Comparison of ENCODE assay signal across 1 cellular context in the genomic region with DNA sequence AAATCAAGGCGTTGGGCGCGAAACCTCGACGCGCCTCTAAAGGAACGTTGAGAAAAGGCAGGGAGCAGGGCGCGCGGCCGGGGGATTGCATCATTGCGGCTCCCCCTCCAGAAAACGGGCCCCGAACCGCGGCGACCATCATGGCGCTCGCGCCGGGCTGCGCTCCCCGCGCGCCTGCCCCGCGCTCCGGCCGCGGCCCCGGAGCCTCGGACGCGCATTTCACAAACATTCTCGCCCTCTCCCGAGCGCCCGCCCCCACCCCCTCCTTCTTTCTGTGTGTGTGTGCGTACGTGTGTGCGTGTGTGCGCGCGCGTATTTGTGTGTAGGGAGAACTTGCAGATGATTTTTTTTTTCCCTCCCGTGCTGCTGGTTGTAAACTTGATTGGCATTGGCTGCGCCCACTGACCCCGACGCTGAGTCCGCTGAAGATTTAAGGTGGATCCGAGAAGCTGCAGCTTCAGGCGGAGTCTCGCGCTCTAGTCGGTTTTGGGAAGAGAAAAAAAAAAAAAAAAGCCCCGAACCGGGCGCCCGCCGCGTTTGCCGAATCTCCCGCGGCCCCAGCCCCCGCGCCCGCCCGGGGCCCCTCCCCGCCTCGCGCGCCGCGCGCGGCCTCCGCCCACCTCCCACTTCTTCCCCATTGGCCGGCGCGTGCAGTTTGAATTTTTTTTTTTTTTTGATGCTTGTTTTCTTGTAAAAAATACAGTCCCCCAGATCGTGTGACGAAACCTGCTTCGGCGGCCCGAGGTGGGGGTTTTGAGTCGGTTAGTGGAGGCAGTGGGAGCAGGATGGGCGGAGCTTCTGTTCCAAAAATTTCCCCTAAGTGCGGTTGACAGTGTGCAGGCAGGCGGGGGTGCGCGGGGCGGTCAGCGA.
A peak's percentile ranks its signal among the peaks of the same experiment; 100 is the strongest.
TF ChIP-seq lines count a peak whose summit lies in the region.

No MANE protein-coding gene starts in this region.

TF ChIP-seq in K562, 482 proteins besides CTCF, POLR2A, EP300 and RAD21 (continued from another document and continues in another):
- TF ChIP-seq, protein P1, sequence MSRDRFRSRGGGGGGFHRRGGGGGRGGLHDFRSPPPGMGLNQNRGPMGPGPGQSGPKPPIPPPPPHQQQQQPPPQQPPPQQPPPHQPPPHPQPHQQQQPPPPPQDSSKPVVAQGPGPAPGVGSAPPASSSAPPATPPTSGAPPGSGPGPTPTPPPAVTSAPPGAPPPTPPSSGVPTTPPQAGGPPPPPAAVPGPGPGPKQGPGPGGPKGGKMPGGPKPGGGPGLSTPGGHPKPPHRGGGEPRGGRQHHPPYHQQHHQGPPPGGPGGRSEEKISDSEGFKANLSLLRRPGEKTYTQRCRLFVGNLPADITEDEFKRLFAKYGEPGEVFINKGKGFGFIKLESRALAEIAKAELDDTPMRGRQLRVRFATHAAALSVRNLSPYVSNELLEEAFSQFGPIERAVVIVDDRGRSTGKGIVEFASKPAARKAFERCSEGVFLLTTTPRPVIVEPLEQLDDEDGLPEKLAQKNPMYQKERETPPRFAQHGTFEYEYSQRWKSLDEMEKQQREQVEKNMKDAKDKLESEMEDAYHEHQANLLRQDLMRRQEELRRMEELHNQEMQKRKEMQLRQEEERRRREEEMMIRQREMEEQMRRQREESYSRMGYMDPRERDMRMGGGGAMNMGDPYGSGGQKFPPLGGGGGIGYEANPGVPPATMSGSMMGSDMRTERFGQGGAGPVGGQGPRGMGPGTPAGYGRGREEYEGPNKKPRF (IDR thresholded peaks at IDR 0.05; ENCODE audit: low read depth, low read length) = no peak
- TF ChIP-seq SETDB1 (IDR thresholded peaks at IDR 0.05; ENCODE audit: low read length) = no peak
- TF ChIP-seq RBM22 (IDR thresholded peaks at IDR 0.05; ENCODE audit: low read depth, low read length, poor library complexity, severe bottlenecking) = peak; percentile 17
- TF ChIP-seq RBFOX2 (IDR thresholded peaks at IDR 0.05; ENCODE audit: low read depth, low read length) = peak; percentile 75
- no peak for TF ChIP-seq ZNF717 (CRISPR knock-in tag; IDR thresholded peaks at IDR 0.05)
- no peak for TF ChIP-seq CBFA2T3 (IDR thresholded peaks at IDR 0.05)
- TF ChIP-seq, protein P2, sequence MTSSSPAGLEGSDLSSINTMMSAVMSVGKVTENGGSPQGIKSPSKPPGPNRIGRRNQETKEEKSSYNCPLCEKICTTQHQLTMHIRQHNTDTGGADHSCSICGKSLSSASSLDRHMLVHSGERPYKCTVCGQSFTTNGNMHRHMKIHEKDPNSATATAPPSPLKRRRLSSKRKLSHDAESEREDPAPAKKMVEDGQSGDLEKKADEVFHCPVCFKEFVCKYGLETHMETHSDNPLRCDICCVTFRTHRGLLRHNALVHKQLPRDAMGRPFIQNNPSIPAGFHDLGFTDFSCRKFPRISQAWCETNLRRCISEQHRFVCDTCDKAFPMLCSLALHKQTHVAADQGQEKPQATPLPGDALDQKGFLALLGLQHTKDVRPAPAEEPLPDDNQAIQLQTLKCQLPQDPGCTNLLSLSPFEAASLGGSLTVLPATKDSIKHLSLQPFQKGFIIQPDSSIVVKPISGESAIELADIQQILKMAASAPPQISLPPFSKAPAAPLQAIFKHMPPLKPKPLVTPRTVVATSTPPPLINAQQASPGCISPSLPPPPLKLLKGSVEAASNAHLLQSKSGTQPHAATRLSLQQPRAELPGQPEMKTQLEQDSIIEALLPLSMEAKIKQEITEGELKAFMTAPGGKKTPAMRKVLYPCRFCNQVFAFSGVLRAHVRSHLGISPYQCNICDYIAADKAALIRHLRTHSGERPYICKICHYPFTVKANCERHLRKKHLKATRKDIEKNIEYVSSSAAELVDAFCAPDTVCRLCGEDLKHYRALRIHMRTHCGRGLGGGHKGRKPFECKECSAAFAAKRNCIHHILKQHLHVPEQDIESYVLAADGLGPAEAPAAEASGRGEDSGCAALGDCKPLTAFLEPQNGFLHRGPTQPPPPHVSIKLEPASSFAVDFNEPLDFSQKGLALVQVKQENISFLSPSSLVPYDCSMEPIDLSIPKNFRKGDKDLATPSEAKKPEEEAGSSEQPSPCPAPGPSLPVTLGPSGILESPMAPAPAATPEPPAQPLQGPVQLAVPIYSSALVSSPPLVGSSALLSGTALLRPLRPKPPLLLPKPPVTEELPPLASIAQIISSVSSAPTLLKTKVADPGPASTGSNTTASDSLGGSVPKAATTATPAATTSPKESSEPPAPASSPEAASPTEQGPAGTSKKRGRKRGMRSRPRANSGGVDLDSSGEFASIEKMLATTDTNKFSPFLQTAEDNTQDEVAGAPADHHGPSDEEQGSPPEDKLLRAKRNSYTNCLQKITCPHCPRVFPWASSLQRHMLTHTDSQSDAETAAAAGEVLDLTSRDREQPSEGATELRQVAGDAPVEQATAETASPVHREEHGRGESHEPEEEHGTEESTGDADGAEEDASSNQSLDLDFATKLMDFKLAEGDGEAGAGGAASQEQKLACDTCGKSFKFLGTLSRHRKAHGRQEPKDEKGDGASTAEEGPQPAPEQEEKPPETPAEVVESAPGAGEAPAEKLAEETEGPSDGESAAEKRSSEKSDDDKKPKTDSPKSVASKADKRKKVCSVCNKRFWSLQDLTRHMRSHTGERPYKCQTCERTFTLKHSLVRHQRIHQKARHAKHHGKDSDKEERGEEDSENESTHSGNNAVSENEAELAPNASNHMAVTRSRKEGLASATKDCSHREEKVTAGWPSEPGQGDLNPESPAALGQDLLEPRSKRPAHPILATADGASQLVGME (CRISPR knock-in tag; IDR thresholded peaks at IDR 0.05) = no peak
- no peak for TF ChIP-seq ZNF124 (CRISPR knock-in tag; IDR thresholded peaks at IDR 0.05)
- TF ChIP-seq ZNF584 (CRISPR knock-in tag; IDR thresholded peaks at IDR 0.05; ENCODE audit: low read depth) = no peak
- no peak for TF ChIP-seq MCM7 (IDR thresholded peaks at IDR 0.05)
- TF ChIP-seq ZNF589 (CRISPR knock-in tag; IDR thresholded peaks at IDR 0.05; ENCODE audit: low read depth) = no peak
- TF ChIP-seq, protein P3, sequence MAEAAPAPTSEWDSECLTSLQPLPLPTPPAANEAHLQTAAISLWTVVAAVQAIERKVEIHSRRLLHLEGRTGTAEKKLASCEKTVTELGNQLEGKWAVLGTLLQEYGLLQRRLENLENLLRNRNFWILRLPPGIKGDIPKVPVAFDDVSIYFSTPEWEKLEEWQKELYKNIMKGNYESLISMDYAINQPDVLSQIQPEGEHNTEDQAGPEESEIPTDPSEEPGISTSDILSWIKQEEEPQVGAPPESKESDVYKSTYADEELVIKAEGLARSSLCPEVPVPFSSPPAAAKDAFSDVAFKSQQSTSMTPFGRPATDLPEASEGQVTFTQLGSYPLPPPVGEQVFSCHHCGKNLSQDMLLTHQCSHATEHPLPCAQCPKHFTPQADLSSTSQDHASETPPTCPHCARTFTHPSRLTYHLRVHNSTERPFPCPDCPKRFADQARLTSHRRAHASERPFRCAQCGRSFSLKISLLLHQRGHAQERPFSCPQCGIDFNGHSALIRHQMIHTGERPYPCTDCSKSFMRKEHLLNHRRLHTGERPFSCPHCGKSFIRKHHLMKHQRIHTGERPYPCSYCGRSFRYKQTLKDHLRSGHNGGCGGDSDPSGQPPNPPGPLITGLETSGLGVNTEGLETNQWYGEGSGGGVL (CRISPR knock-in tag; IDR thresholded peaks at IDR 0.05) = no peak
- TF ChIP-seq, protein P4, sequence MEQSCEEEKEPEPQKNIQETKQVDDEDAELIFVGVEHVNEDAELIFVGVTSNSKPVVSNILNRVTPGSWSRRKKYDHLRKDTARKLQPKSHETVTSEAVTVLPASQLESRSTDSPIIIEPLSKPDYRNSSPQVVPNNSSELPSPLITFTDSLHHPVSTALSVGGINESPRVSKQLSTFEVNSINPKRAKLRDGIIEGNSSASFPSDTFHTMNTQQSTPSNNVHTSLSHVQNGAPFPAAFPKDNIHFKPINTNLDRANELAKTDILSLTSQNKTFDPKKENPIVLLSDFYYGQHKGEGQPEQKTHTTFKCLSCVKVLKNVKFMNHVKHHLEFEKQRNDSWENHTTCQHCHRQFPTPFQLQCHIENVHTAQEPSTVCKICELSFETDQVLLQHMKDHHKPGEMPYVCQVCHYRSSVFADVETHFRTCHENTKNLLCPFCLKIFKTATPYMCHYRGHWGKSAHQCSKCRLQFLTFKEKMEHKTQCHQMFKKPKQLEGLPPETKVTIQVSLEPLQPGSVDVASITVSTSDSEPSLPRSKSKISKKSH (CRISPR knock-in tag; IDR thresholded peaks at IDR 0.05) = no peak
- TF ChIP-seq DPF2 (IDR thresholded peaks at IDR 0.05) = no peak
- TF ChIP-seq, protein P5, sequence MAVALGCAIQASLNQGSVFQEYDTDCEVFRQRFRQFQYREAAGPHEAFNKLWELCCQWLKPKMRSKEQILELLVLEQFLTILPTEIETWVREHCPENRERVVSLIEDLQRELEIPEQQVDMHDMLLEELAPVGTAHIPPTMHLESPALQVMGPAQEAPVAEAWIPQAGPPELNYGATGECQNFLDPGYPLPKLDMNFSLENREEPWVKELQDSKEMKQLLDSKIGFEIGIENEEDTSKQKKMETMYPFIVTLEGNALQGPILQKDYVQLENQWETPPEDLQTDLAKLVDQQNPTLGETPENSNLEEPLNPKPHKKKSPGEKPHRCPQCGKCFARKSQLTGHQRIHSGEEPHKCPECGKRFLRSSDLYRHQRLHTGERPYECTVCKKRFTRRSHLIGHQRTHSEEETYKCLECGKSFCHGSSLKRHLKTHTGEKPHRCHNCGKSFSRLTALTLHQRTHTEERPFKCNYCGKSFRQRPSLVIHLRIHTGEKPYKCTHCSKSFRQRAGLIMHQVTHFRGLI (CRISPR knock-in tag; IDR thresholded peaks at IDR 0.05) = no peak
- peak; percentile 49; the same call in 1 of the 2 replicates for TF ChIP-seq ZSCAN32 (CRISPR knock-in tag; IDR thresholded peaks at IDR 0.05)
- TF ChIP-seq, protein P6, sequence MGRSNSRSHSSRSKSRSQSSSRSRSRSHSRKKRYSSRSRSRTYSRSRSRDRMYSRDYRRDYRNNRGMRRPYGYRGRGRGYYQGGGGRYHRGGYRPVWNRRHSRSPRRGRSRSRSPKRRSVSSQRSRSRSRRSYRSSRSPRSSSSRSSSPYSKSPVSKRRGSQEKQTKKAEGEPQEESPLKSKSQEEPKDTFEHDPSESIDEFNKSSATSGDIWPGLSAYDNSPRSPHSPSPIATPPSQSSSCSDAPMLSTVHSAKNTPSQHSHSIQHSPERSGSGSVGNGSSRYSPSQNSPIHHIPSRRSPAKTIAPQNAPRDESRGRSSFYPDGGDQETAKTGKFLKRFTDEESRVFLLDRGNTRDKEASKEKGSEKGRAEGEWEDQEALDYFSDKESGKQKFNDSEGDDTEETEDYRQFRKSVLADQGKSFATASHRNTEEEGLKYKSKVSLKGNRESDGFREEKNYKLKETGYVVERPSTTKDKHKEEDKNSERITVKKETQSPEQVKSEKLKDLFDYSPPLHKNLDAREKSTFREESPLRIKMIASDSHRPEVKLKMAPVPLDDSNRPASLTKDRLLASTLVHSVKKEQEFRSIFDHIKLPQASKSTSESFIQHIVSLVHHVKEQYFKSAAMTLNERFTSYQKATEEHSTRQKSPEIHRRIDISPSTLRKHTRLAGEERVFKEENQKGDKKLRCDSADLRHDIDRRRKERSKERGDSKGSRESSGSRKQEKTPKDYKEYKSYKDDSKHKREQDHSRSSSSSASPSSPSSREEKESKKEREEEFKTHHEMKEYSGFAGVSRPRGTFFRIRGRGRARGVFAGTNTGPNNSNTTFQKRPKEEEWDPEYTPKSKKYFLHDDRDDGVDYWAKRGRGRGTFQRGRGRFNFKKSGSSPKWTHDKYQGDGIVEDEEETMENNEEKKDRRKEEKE (IDR thresholded peaks at IDR 0.05; ENCODE audit: borderline replicate concordance in 1 of 2, control insufficient read depth in 1 of 2, low read depth in 2 of 2, low read length in 1 of 2) = no peak
- TF ChIP-seq FIP1L1 (IDR thresholded peaks at IDR 0.05; ENCODE audit: low read depth, low read length, poor library complexity, severe bottlenecking) = no peak
- TF ChIP-seq YBX1 (IDR thresholded peaks at IDR 0.05) = no peak
- TF ChIP-seq, protein P7, sequence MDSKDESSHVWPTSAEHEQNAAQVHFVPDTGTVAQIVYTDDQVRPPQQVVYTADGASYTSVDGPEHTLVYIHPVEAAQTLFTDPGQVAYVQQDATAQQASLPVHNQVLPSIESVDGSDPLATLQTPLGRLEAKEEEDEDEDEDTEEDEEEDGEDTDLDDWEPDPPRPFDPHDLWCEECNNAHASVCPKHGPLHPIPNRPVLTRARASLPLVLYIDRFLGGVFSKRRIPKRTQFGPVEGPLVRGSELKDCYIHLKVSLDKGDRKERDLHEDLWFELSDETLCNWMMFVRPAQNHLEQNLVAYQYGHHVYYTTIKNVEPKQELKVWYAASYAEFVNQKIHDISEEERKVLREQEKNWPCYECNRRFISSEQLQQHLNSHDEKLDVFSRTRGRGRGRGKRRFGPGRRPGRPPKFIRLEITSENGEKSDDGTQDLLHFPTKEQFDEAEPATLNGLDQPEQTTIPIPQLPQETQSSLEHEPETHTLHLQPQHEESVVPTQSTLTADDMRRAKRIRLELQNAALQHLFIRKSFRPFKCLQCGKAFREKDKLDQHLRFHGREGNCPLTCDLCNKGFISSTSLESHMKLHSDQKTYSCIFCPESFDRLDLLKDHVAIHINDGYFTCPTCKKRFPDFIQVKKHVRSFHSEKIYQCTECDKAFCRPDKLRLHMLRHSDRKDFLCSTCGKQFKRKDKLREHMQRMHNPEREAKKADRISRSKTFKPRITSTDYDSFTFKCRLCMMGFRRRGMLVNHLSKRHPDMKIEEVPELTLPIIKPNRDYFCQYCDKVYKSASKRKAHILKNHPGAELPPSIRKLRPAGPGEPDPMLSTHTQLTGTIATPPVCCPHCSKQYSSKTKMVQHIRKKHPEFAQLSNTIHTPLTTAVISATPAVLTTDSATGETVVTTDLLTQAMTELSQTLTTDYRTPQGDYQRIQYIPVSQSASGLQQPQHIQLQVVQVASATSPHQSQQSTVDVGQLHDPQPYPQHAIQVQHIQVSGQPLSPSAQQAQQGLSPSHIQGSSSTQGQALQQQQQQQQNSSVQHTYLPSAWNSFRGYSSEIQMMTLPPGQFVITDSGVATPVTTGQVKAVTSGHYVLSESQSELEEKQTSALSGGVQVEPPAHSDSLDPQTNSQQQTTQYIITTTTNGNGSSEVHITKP (IDR thresholded peaks at IDR 0.05; ENCODE audit: partially characterized antibody) = peak; percentile 59
- 0 out of 4 replicates have a peak, but pooled peaks of 1 of the 2 experiments have one; percentile 62 for TF ChIP-seq SIN3A (IDR thresholded peaks at IDR 0.05; ENCODE audit: borderline replicate concordance in 2 of 2, control insufficient read depth in 1 of 2, low read depth in 2 of 2, low read length in 2 of 2)
- no peak; a peak in 1 of 4 replicates for TF ChIP-seq TRIM24 (IDR thresholded peaks at IDR 0.05)
- TF ChIP-seq ZNF444 (CRISPR knock-in tag; IDR thresholded peaks at IDR 0.05) = no peak
- TF ChIP-seq SIN3B (IDR thresholded peaks at IDR 0.05; ENCODE audit: low read depth) = no peak
- no peak for TF ChIP-seq ZNF696 (CRISPR knock-in tag; conservative IDR thresholded peaks at IDR 0.05)
- TF ChIP-seq HIVEP1 (CRISPR knock-in tag; IDR thresholded peaks at IDR 0.05) = no peak
- TF ChIP-seq, protein P8, sequence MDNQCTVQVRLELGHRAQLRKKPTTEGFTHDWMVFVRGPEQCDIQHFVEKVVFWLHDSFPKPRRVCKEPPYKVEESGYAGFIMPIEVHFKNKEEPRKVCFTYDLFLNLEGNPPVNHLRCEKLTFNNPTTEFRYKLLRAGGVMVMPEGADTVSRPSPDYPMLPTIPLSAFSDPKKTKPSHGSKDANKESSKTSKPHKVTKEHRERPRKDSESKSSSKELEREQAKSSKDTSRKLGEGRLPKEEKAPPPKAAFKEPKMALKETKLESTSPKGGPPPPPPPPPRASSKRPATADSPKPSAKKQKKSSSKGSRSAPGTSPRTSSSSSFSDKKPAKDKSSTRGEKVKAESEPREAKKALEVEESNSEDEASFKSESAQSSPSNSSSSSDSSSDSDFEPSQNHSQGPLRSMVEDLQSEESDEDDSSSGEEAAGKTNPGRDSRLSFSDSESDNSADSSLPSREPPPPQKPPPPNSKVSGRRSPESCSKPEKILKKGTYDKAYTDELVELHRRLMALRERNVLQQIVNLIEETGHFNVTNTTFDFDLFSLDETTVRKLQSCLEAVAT (IDR thresholded peaks at IDR 0.05) = 0 out of 4 replicates have a peak, but pooled peaks of 1 of the 2 experiments have one; percentile 0
- TF ChIP-seq ESRRA (IDR thresholded peaks at IDR 0.05; ENCODE audit: borderline replicate concordance, low read depth) = no peak
- no peak for TF ChIP-seq JUN (IDR thresholded peaks at IDR 0.05; ENCODE audit: borderline replicate concordance, low read depth, low read length)
- no peak for TF ChIP-seq JUN (CRISPR knock-in tag; IDR thresholded peaks at IDR 0.05; ENCODE audit: borderline replicate concordance)
- TF ChIP-seq TSC22D4 (tag; IDR thresholded peaks at IDR 0.05) = no peak
